1 cellular context compared by ENCODE assay signal in the genomic region with DNA sequence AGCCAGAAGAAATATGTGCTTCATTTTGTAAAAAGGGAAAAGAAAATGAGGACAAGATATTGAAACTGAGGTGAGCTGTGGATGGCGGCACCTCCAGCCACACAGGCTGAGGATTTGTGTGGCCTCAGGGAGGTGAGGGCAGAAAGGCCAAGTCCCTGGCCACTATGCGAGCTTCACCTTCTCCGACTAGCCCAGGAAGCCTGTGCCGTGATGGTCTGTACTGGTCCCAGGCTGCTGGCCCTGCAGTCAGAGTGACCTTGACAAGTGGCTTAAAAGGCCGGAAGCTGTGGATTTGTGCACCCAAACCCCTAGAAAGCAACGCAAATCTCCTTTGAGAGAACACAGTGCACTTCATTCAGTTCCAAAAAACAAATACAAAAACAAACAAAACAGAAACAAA.
TF ChIP-seq lines count a peak whose summit lies in the region.

No MANE protein-coding gene starts in this region.

TF ChIP-seq in H1, 55 proteins besides CTCF, POLR2A, EP300 and RAD21:
- TF ChIP-seq, protein P1, sequence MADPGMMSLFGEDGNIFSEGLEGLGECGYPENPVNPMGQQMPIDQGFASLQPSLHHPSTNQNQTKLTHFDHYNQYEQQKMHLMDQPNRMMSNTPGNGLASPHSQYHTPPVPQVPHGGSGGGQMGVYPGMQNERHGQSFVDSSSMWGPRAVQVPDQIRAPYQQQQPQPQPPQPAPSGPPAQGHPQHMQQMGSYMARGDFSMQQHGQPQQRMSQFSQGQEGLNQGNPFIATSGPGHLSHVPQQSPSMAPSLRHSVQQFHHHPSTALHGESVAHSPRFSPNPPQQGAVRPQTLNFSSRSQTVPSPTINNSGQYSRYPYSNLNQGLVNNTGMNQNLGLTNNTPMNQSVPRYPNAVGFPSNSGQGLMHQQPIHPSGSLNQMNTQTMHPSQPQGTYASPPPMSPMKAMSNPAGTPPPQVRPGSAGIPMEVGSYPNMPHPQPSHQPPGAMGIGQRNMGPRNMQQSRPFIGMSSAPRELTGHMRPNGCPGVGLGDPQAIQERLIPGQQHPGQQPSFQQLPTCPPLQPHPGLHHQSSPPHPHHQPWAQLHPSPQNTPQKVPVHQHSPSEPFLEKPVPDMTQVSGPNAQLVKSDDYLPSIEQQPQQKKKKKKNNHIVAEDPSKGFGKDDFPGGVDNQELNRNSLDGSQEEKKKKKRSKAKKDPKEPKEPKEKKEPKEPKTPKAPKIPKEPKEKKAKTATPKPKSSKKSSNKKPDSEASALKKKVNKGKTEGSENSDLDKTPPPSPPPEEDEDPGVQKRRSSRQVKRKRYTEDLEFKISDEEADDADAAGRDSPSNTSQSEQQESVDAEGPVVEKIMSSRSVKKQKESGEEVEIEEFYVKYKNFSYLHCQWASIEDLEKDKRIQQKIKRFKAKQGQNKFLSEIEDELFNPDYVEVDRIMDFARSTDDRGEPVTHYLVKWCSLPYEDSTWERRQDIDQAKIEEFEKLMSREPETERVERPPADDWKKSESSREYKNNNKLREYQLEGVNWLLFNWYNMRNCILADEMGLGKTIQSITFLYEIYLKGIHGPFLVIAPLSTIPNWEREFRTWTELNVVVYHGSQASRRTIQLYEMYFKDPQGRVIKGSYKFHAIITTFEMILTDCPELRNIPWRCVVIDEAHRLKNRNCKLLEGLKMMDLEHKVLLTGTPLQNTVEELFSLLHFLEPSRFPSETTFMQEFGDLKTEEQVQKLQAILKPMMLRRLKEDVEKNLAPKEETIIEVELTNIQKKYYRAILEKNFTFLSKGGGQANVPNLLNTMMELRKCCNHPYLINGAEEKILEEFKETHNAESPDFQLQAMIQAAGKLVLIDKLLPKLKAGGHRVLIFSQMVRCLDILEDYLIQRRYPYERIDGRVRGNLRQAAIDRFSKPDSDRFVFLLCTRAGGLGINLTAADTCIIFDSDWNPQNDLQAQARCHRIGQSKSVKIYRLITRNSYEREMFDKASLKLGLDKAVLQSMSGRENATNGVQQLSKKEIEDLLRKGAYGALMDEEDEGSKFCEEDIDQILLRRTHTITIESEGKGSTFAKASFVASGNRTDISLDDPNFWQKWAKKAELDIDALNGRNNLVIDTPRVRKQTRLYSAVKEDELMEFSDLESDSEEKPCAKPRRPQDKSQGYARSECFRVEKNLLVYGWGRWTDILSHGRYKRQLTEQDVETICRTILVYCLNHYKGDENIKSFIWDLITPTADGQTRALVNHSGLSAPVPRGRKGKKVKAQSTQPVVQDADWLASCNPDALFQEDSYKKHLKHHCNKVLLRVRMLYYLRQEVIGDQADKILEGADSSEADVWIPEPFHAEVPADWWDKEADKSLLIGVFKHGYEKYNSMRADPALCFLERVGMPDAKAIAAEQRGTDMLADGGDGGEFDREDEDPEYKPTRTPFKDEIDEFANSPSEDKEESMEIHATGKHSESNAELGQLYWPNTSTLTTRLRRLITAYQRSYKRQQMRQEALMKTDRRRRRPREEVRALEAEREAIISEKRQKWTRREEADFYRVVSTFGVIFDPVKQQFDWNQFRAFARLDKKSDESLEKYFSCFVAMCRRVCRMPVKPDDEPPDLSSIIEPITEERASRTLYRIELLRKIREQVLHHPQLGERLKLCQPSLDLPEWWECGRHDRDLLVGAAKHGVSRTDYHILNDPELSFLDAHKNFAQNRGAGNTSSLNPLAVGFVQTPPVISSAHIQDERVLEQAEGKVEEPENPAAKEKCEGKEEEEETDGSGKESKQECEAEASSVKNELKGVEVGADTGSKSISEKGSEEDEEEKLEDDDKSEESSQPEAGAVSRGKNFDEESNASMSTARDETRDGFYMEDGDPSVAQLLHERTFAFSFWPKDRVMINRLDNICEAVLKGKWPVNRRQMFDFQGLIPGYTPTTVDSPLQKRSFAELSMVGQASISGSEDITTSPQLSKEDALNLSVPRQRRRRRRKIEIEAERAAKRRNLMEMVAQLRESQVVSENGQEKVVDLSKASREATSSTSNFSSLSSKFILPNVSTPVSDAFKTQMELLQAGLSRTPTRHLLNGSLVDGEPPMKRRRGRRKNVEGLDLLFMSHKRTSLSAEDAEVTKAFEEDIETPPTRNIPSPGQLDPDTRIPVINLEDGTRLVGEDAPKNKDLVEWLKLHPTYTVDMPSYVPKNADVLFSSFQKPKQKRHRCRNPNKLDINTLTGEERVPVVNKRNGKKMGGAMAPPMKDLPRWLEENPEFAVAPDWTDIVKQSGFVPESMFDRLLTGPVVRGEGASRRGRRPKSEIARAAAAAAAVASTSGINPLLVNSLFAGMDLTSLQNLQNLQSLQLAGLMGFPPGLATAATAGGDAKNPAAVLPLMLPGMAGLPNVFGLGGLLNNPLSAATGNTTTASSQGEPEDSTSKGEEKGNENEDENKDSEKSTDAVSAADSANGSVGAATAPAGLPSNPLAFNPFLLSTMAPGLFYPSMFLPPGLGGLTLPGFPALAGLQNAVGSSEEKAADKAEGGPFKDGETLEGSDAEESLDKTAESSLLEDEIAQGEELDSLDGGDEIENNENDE (IDR thresholded peaks at IDR 0.05; ENCODE audit: insufficient replicate concordance, low read length) = no peak
- TF ChIP-seq YY1 (IDR thresholded peaks at IDR 0.05; ENCODE audit: low read depth, low read length) (no peak), NANOG (IDR thresholded peaks at IDR 0.05; ENCODE audit: insufficient read depth, low read depth, low read length, poor library complexity, severe bottlenecking) (no peak), SP4 (IDR thresholded peaks at IDR 0.05; ENCODE audit: low read length) (no peak), TEAD4 (IDR thresholded peaks at IDR 0.05; ENCODE audit: low read depth, low read length) (no peak), KDM4A (IDR thresholded peaks at IDR 0.05; ENCODE audit: low read depth, low read length, severe bottlenecking) (no peak), SRF (IDR thresholded peaks at IDR 0.05; ENCODE audit: low read depth, low read length) (no peak), BCL11A (IDR thresholded peaks at IDR 0.05; ENCODE audit: low read depth in 2 of 2, low read length in 2 of 2) (no peak), JUN (IDR thresholded peaks at IDR 0.05; ENCODE audit: low read depth, low read length) (no peak), BACH1 (IDR thresholded peaks at IDR 0.05; ENCODE audit: low read length) (no peak), KDM5A (IDR thresholded peaks at IDR 0.05; ENCODE audit: low read length) (no peak), MAFK (IDR thresholded peaks at IDR 0.05; ENCODE audit: low read depth, low read length) (no peak), EZH2 (IDR thresholded peaks at IDR 0.05; ENCODE audit: low read depth, low read length, severe bottlenecking) (no peak), RFX5 (IDR thresholded peaks at IDR 0.05; ENCODE audit: borderline replicate concordance, low read depth, low read length) (no peak), SIN3A (conservative IDR thresholded peaks at IDR 0.05 in 1 of 2, IDR thresholded peaks at IDR 0.05 in 1 of 2; ENCODE audit: low read depth in 1 of 2, low read length in 2 of 2) (no peak), SUZ12 (IDR thresholded peaks at IDR 0.05; ENCODE audit: low read length) (no peak), BRCA1 (IDR thresholded peaks at IDR 0.05; ENCODE audit: low read depth, low read length) (no peak), CHD1 (IDR thresholded peaks at IDR 0.05; ENCODE audit: low read depth, low read length) (no peak)
- TF ChIP-seq, protein P2, sequence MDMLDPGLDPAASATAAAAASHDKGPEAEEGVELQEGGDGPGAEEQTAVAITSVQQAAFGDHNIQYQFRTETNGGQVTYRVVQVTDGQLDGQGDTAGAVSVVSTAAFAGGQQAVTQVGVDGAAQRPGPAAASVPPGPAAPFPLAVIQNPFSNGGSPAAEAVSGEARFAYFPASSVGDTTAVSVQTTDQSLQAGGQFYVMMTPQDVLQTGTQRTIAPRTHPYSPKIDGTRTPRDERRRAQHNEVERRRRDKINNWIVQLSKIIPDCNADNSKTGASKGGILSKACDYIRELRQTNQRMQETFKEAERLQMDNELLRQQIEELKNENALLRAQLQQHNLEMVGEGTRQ (IDR thresholded peaks at IDR 0.05; ENCODE audit: low read length) = no peak
- TF ChIP-seq, protein P3, sequence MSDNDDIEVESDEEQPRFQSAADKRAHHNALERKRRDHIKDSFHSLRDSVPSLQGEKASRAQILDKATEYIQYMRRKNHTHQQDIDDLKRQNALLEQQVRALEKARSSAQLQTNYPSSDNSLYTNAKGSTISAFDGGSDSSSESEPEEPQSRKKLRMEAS (IDR thresholded peaks at IDR 0.05) = no peak
